In the genomic region with DNA sequence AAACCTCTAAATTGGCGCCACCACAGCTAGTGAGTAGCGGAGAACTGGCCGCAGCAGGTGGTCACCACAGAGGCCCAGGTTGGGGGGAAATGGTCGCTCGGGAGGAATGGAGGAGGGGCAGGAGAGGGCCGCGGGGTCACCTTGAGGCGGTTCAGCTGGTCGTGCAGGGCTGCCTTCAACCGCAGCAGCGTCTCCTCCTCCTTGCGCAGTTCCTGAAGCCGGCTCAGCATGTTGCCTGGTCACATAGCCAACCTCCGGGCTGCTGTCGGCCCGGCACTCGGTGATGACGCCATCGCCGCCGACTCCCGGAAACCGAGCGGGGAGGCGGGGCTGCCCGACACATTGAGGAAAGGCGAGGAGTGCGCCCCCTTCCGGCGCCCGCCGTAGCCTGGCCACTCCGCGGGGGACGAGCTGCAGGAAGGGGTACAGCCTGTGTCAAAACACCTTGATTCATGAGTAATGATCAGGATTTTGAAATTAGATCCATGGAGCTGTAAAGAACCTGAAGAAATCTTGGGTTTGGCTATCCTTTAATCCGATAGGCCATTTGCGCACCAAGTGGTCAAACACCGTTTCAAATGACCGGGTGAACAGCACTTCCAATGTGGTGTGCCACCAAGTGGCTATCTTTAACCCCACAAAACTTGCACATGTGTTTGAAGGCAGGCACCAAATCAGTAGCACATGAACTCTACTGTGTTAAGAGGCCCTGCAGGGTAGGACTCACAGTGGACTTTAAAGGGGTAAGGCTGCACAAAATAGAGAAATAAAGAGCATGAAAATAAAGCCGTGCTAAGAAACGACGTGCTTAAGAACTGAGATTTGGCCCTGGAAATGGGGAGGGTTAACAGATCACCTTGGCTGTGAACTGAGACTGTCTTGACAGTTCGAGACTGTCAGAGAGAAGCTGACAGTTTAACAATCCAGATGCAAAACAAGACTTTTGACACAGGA, we compare ENCODE assay signal across 8 cellular contexts. TPM values are rescaled to one million over a fixed set of nuclear protein-coding genes. Genes with fewer than 3 reads are reported as not detected.
DNase-seq lines count a peak whose midpoint lies in the region; ATAC-seq and TF ChIP-seq lines count a peak whose summit lies in the region.

A gene with protein sequence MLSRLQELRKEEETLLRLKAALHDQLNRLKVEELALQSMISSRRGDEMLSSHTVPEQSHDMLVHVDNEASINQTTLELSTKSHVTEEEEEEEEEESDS (minus strand): TSS at position 261 of the 954 bp plus-strand sequence. CDS start 31 bp downstream, at position 230.

- no TSS peak for BruUV-seq in Panc1 (replicated peaks; lab: Mats Ljungman, UMichigan)

- CTCF ChIA-PET in Panc1 (lab: Charles Lee), result interaction anchor here (0.5 to 1.1 kb wide), 3 partner anchors 14 to 161 kb away, joined by 3 to 4 read pairs (median 3); no protein-coding TSS in a partner anchor

- intact Hi-C loops in Panc1 (cut with micrococcal nuclease; ENCODE audit: unreplicated experiment), result loop anchor here (5.0 kb wide), 1 partner anchor 110 kb away; a partner anchor contains a TSS

- TF ChIP-seq CTCF in Panc1 (IDR thresholded peaks at IDR 0.05), result peak; percentile 99

- H3K4me3 ChIP-seq in Panc1 (ENCODE audit: low read depth in 2 of 2, low read length in 2 of 2) (peak within 1 kb of the TSS; percentile 76 to 99), muscle layer of duodenum (ENCODE audit: low read depth in 1 of 2, low read length in 2 of 2) (peak within 1 kb of the TSS; percentile 78 to 98)

- ATAC-seq in GM21619 (IDR thresholded peaks at IDR 0.05; ENCODE audit: unreplicated experiment) (peak; percentile 77), Panc1 (peak; percentile 92), esophagus mucosa (peak; percentile 92)
- ATAC-seq in activated T-cell treated with anti-CD3 and anti-CD28 coated beads, Interleukin-2, amount 50 U/mL, for 4 hours, result peak; percentile 85 to 89

- H3K4me1 Mint-ChIP-seq in activated T-cell treated with anti-CD3 and anti-CD28 coated beads, Interleukin-2, amount 50 U/mL, for 4 hours (ENCODE audit: low read depth), result peaks cover 56% of the 10 kb centered on the region

- POLR2A ChIA-PET in Panc1 (lab: Charles Lee), result interaction anchor here (0.5 to 1.0 kb wide), 4 partner anchors 90 to 1716 kb away, joined by 3 to 6 read pairs (median 4); a partner anchor contains a TSS

- H3K9me3 Mint-ChIP-seq in activated T-cell treated with anti-CD3 and anti-CD28 coated beads, Interleukin-2, amount 50 U/mL, for 4 hours, result no peaks in the 10 kb centered on the region

- DNase-seq in DMS53 treated with DMSO at 0.1 percent for 48 hours (lab: John Stamatoyannopoulos, UW; ENCODE audit: unreplicated experiment) (peak; percentile 77), KBM-7 (peak; percentile 100), Panc1 (ENCODE audit: low read depth, low spot score) (peak; percentile 87)
- DNase-seq in activated T-cell treated with anti-CD3 and anti-CD28 coated beads, Interleukin-2, amount 50 U/mL, for 4 hours, result peak; percentile 97
- peak; percentile 95 to 98 for DNase-seq in stimulated activated CD8-positive, alpha-beta memory T cell treated with anti-CD3 and anti-CD28 coated beads, Interleukin-7, amount 100 ng/mL, for 48 hours (ENCODE audit: extremely low read depth in 1 of 2, low read depth in 1 of 2)

- H3K9me3 ChIP-seq in Panc1 (ENCODE audit: control insufficient read depth, insufficient read depth, low read depth, low read length) (no peaks in the 10 kb centered on the region), muscle layer of duodenum (ENCODE audit: control insufficient read depth in 1 of 2, low read length in 2 of 2) (no peaks in the 10 kb centered on the region)

- in situ Hi-C loops in KBM-7 (cut with MboI; ENCODE audit: low pct_unique_long_range_greater_than_20kb, low sequenced_read_pairs), result no loop called here
- in situ Hi-C loops in Panc1 (cut with HindIII; ENCODE audit: low pct_unique_long_range_greater_than_20kb, low sequenced_read_pairs), result no loop called here

- H3K27me3 ChIP-seq in Panc1 (ENCODE audit: control insufficient read depth, insufficient read depth, low read length), result no peaks in the 10 kb centered on the region
- H3K27me3 ChIP-seq in muscle layer of duodenum (ENCODE audit: low read depth, low read length), result no peaks in the 10 kb centered on the region

- H3K27ac ChIP-seq in Panc1 (ENCODE audit: low read length) (peak within 1 kb of the TSS; percentile 93), muscle layer of duodenum (ENCODE audit: low read length) (peak within 1 kb of the TSS; percentile 96)

- peaks cover 76% of the 10 kb centered on the region for H3K36me3 Mint-ChIP-seq in activated T-cell treated with anti-CD3 and anti-CD28 coated beads, Interleukin-2, amount 50 U/mL, for 4 hours (ENCODE audit: insufficient read depth)

- H3K36me3 ChIP-seq in Panc1 (ENCODE audit: control insufficient read depth, insufficient read depth, low read length) (peaks cover 46% of the 10 kb centered on the region), muscle layer of duodenum (ENCODE audit: control insufficient read depth in 1 of 2, insufficient read depth in 2 of 2, low read length in 2 of 2) (peaks cover 58 to 60% of the 10 kb centered on the region in 2 donors)

- H3K4me1 ChIP-seq in Panc1 (ENCODE audit: control insufficient read depth, insufficient read depth, low read length) (peaks cover 47% of the 10 kb centered on the region), muscle layer of duodenum (ENCODE audit: control insufficient read depth in 1 of 2, insufficient read depth in 2 of 2, low read length in 2 of 2) (peaks cover 0 to 33% of the 10 kb centered on the region in 2 donors)

- H3K27me3 Mint-ChIP-seq in activated T-cell treated with anti-CD3 and anti-CD28 coated beads, Interleukin-2, amount 50 U/mL, for 4 hours (ENCODE audit: low read depth), result no peaks in the 10 kb centered on the region

- peak within 1 kb of the TSS; percentile 97 for H3K4me3 Mint-ChIP-seq in activated T-cell treated with anti-CD3 and anti-CD28 coated beads, Interleukin-2, amount 50 U/mL, for 4 hours

RNA-seq across cellular contexts. Expression of the gene that starts here (rescaled TPM):
- total RNA-seq in Panc1 (2021; ENCODE audit: unreplicated experiment), result 36.4 TPM
- 56.4 TPM for polyA plus RNA-seq in Panc1 (2012; ENCODE audit: insufficient read length)
- 10 to 100 TPM; 45.2 to 59.9 (median 53.3) TPM for total RNA-seq in activated T-cell treated with anti-CD3 and anti-CD28 coated beads, Interleukin-2, amount 50 U/mL, for 4 hours
- 11.4 TPM for total RNA-seq in esophagus mucosa

Comparison
In these comparisons a context has a peak if more than half of its experiments do, and no peak if none do; other contexts are left out.
1. Peak in every context shown above with its lines: DNase-seq, ATAC-seq, H3K4me3 ChIP-seq and H3K27ac ChIP-seq.